In the genomic region with DNA sequence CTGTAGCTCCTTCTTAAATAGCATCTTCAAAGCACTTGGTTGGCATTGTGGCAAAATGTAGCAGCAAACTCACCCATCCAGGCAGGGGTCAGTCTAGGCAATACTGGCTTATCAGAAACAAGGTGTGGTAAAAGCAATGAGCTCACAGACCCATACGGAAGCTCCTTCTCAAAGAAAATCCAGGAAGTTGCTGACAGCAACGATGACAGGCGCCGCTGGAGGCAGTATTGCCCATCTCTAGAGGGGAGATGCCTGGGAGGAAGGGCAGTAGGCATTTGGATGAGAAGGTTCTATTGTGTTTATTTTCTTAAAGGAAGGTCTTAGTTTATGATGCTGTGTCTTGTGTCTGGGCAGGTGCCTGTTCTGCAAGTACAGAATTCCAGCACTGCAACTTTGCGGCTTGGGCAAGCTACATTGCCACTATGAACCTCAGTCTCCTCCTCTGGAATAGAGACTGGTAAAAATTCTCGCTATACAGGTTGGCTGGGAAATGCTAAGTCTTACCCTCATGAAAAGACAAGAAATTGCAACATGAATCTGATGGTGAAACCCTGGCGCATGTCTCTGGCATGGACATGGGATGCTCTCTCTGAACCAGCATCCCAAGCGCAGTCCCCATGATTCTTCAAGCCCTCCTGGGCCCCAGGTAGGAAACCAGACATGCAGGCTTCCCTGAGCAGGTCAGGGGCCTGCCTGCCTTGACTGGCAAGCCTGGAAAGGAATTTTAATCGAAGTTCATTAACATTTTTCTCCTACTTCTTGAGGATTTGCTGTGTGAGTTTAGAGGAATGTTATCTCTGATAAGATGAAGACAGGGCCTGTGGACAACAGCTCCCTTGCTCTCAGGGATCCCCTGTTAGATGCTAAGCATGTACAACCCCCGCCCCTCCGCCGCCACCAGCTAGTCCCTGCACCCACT, we compare ENCODE assay signal across 1 cellular context.
TF ChIP-seq lines count a peak whose summit lies in the region.

No MANE protein-coding gene starts in this region.

TF ChIP-seq in H1, 55 proteins besides CTCF, POLR2A, EP300 and RAD21 (continued from another document):
- TF ChIP-seq RXRA (IDR thresholded peaks at IDR 0.05; ENCODE audit: insufficient read depth, low read depth, low read length) (no peak), SIN3A (conservative IDR thresholded peaks at IDR 0.05 in 1 of 2, IDR thresholded peaks at IDR 0.05 in 1 of 2; ENCODE audit: low read depth in 1 of 2, low read length in 2 of 2) (peak in 1 of 2 experiments; percentile 77; a peak in 1 of 4 replicates), POLR2AphosphoS5 (IDR thresholded peaks at IDR 0.05; ENCODE audit: low read depth, low read length) (no peak), MAFK (IDR thresholded peaks at IDR 0.05; ENCODE audit: low read depth, low read length) (no peak)
